Comparison of ENCODE assay signal across 8 cellular contexts in the genomic region with DNA sequence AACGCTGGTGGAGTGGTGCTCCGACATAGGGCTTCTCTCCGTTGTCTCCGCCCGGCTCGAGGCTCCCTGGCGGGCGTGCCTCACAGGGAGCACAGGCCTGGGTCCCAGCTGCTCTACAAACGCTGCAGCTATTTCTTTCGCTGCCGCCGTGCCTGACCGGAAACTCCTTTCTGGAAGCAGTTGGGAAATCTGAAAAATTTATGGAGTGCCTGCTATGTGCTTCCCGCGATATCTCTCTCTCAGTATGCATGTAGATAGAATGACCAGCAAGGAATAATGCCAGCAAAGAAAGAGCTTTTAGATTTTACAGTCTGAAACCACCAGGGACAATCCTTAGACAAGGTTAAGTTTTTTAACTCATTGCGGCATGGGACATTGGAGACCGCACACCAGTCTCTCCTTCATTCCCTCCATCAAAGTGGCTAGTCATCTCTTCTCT. TPM values are rescaled to one million over a fixed set of nuclear protein-coding genes. Genes with fewer than 3 reads are reported as not detected.
A peak's percentile ranks its signal among the peaks of the same experiment; 100 is the strongest.
DNase-seq lines count a peak whose midpoint lies in the region; ATAC-seq and TF ChIP-seq lines count a peak whose summit lies in the region.

No MANE protein-coding gene starts in this region.

- H3K27me3 Mint-ChIP-seq in GM23338 (ENCODE audit: insufficient read depth, low read depth, poor library complexity) = peaks cover 10% of the 10 kb centered on the region
- H3K27me3 Mint-ChIP-seq in activated CD4-positive, alpha-beta memory T cell treated with anti-CD3 and anti-CD28 coated beads, Interleukin-2, amount 10 ng/mL, durations not matched to agents 7 days and 5 days = peaks cover 3% of the 10 kb centered on the region
- no peaks in the 10 kb centered on the region for H3K27me3 Mint-ChIP-seq in stimulated activated naive CD8-positive, alpha-beta T cell treated with anti-CD3 and anti-CD28 coated beads, Interleukin-15, amount 100 ng/mL, for 72 hours

- no peak for ATAC-seq in GM23338
- ATAC-seq in stimulated activated naive CD8-positive, alpha-beta T cell treated with anti-CD3 and anti-CD28 coated beads, Interleukin-15, amount 100 ng/mL, for 72 hours = peak; percentile 10

- TF ChIP-seq CTCF in BJ (IDR thresholded peaks at IDR 0.05; ENCODE audit: insufficient read depth, low read depth, low read length) (no peak), GM23338 (conservative IDR thresholded peaks at IDR 0.05; ENCODE audit: low read depth in 2 of 2) (no peak)

- peaks cover 16% of the 10 kb centered on the region for H3K79me2 ChIP-seq in GM23338 (replicated peaks; ENCODE audit: insufficient read depth)

- H3K36me3 ChIP-seq in BJ (ENCODE audit: control insufficient read depth, insufficient read depth, low read length) (peaks cover 3% of the 10 kb centered on the region; the same call in 1 of the 2 replicates), GM23338 (ENCODE audit: insufficient read depth) (no peaks in the 10 kb centered on the region), iPS-15b (ENCODE audit: control insufficient read depth, insufficient read depth, low read length) (no peaks in the 10 kb centered on the region)

- H3K36me3 Mint-ChIP-seq in GM23338 (ENCODE audit: low read depth) = peaks cover 4% of the 10 kb centered on the region; the same call in 2 of the 3 replicates
- H3K36me3 Mint-ChIP-seq in activated CD4-positive, alpha-beta memory T cell treated with anti-CD3 and anti-CD28 coated beads, Interleukin-2, amount 10 ng/mL, durations not matched to agents 7 days and 5 days (ENCODE audit: low read depth) = peaks cover 23% of the 10 kb centered on the region

- DNase-seq in BJ (ENCODE audit: low read depth) (peak; percentile 44), GM23338 (ENCODE audit: low spot score) (no peak), medulla oblongata (ENCODE audit: extremely low spot score) (no peak), NCI-H345 (lab: John Stamatoyannopoulos, UW) (no peak)
- no peak for DNase-seq in activated CD4-positive, alpha-beta memory T cell treated with anti-CD3 and anti-CD28 coated beads, Interleukin-2, amount 10 ng/mL, durations not matched to agents 7 days and 5 days
- no peak for DNase-seq in stimulated activated naive CD8-positive, alpha-beta T cell treated with anti-CD3 and anti-CD28 coated beads, Interleukin-15, amount 100 ng/mL, for 72 hours
- DNase-seq in stimulated activated CD4-positive, alpha-beta T cell treated with anti-CD3 and anti-CD28 coated beads, Interleukin-2, amount 100 ng/mL, for 24 hours = no peak

- peak overlapping the region; percentile 74 for H3K4me2 ChIP-seq in GM23338

- CTCF ChIA-PET in BJ (lab: Yijun Ruan, JAX) = interaction anchor here (0.9 to 1.6 kb wide), 2 partner anchors 10 to 645 kb away, joined by 3 to 5 read pairs; no protein-coding TSS in a partner anchor
- CTCF ChIA-PET in activated CD4-positive, alpha-beta memory T cell treated with anti-CD3 and anti-CD28 coated beads, Interleukin-2, amount 10 ng/mL, durations not matched to agents 7 days and 5 days (lab: Charles Lee) = interaction anchor here (1.2 kb wide), 2 partner anchors 80 to 701 kb away, joined by 3 to 4 read pairs; no protein-coding TSS in a partner anchor

- peaks cover 9% of the 10 kb centered on the region for H4K20me1 ChIP-seq in GM23338 (replicated peaks; ENCODE audit: insufficient read depth)

- H3K9me2 ChIP-seq in GM23338 (ENCODE audit: insufficient read depth) = no peaks in the 10 kb centered on the region

- peak overlapping the region; percentile 86 for H2AFZ ChIP-seq in GM23338

- peak overlapping the region; percentile 92 for H3K4me3 Mint-ChIP-seq in GM23338
- peak overlapping the region; percentile 79 for H3K4me3 Mint-ChIP-seq in activated CD4-positive, alpha-beta memory T cell treated with anti-CD3 and anti-CD28 coated beads, Interleukin-2, amount 10 ng/mL, durations not matched to agents 7 days and 5 days
- peak overlapping the region; percentile 86 to 92 for H3K4me3 Mint-ChIP-seq in stimulated activated naive CD8-positive, alpha-beta T cell treated with anti-CD3 and anti-CD28 coated beads, Interleukin-15, amount 100 ng/mL, for 72 hours

- no peaks in the 10 kb centered on the region for H3K9me3 ChIP-seq in iPS-15b (ENCODE audit: control insufficient read depth, insufficient read depth, low read length)

- POLR2A ChIA-PET in BJ (lab: Charles Lee) = no interaction called here
- POLR2A ChIA-PET in activated CD4-positive, alpha-beta memory T cell treated with anti-CD3 and anti-CD28 coated beads, Interleukin-2, amount 10 ng/mL, durations not matched to agents 7 days and 5 days (lab: Charles Lee) = no interaction called here

- H3K9ac ChIP-seq in iPS-15b (ENCODE audit: low read depth, low read length) = peak overlapping the region; percentile 41

- peaks cover 20% of the 10 kb centered on the region for H3K4me1 Mint-ChIP-seq in GM23338
- peaks cover 37% of the 10 kb centered on the region for H3K4me1 Mint-ChIP-seq in activated CD4-positive, alpha-beta memory T cell treated with anti-CD3 and anti-CD28 coated beads, Interleukin-2, amount 10 ng/mL, durations not matched to agents 7 days and 5 days
- H3K4me1 Mint-ChIP-seq in stimulated activated naive CD8-positive, alpha-beta T cell treated with anti-CD3 and anti-CD28 coated beads, Interleukin-15, amount 100 ng/mL, for 72 hours = peaks cover 33% of the 10 kb centered on the region

- peaks cover 20% of the 10 kb centered on the region for H3K4me1 ChIP-seq in GM23338 (ENCODE audit: insufficient read depth)
- H3K4me1 ChIP-seq in iPS-15b (ENCODE audit: control insufficient read depth, insufficient read depth, low read length) = peaks cover 2% of the 10 kb centered on the region

- H3K4me3 ChIP-seq in BJ (ENCODE audit: low read depth, low read length) (peak overlapping the region; percentile 51), GM23338 (peak overlapping the region; percentile 82), iPS-15b (ENCODE audit: low read depth, low read length) (peak overlapping the region; percentile 96)

- H3K27ac Mint-ChIP-seq in GM23338 = peak overlapping the region; percentile 92
- H3K27ac Mint-ChIP-seq in activated CD4-positive, alpha-beta memory T cell treated with anti-CD3 and anti-CD28 coated beads, Interleukin-2, amount 10 ng/mL, durations not matched to agents 7 days and 5 days = peak overlapping the region; percentile 65
- H3K27ac Mint-ChIP-seq in stimulated activated naive CD8-positive, alpha-beta T cell treated with anti-CD3 and anti-CD28 coated beads, Interleukin-15, amount 100 ng/mL, for 72 hours = no peak overlapping the region

- peak overlapping the region; percentile 92 for H3K27ac ChIP-seq in GM23338 (ENCODE audit: low read depth)

- peaks cover 6% of the 10 kb centered on the region; the same call in 1 of the 2 replicates for H3F3A ChIP-seq in GM23338 (replicated peaks; ENCODE audit: low read depth)

- no peaks in the 10 kb centered on the region for H3K9me3 Mint-ChIP-seq in GM23338
- no peaks in the 10 kb centered on the region for H3K9me3 Mint-ChIP-seq in activated CD4-positive, alpha-beta memory T cell treated with anti-CD3 and anti-CD28 coated beads, Interleukin-2, amount 10 ng/mL, durations not matched to agents 7 days and 5 days
- H3K9me3 Mint-ChIP-seq in stimulated activated naive CD8-positive, alpha-beta T cell treated with anti-CD3 and anti-CD28 coated beads, Interleukin-15, amount 100 ng/mL, for 72 hours = no peaks in the 10 kb centered on the region

- H3K27me3 ChIP-seq in BJ (ENCODE audit: control insufficient read depth, insufficient read depth, low read length) (no peaks in the 10 kb centered on the region), GM23338 (ENCODE audit: insufficient read depth) (no peaks in the 10 kb centered on the region), iPS-15b (ENCODE audit: control insufficient read depth, insufficient read depth, low read length) (no peaks in the 10 kb centered on the region)

TF ChIP-seq in GM23338, 12 proteins besides CTCF, POLR2A, EP300 and RAD21:
- TF ChIP-seq EZH2 (IDR thresholded peaks at IDR 0.05; ENCODE audit: low read depth, unreplicated experiment) (no peak), NANOG (IDR thresholded peaks at IDR 0.05; ENCODE audit: borderline replicate concordance) (no peak), ZNF114 (CRISPR knock-in tag; IDR thresholded peaks at IDR 0.05) (no peak), EZH2phosphoT487 (IDR thresholded peaks at IDR 0.05; ENCODE audit: unreplicated experiment) (no peak)
- TF ChIP-seq, protein P1, sequence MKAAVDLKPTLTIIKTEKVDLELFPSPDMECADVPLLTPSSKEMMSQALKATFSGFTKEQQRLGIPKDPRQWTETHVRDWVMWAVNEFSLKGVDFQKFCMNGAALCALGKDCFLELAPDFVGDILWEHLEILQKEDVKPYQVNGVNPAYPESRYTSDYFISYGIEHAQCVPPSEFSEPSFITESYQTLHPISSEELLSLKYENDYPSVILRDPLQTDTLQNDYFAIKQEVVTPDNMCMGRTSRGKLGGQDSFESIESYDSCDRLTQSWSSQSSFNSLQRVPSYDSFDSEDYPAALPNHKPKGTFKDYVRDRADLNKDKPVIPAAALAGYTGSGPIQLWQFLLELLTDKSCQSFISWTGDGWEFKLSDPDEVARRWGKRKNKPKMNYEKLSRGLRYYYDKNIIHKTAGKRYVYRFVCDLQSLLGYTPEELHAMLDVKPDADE (IDR thresholded peaks at IDR 0.05) = 0 out of 2 replicates have a peak, but pooled peaks have one; percentile 25
TF ChIP-seq in GM23338: peak in this region for 1.

RNA-seq across cellular contexts. Expression of a gene that starts 0.8 kb away (rescaled TPM):
- polyA plus RNA-seq in BJ (2011; rRNA removed) = 12.3 and 24.3 TPM in 2 replicates
- 9.7 and 12.5 TPM in 2 replicates for polyA minus RNA-seq in BJ (2011; rRNA and poly(A)+ RNA removed)
- total RNA-seq in GM23338 (2014; rRNA removed; shearing (Covaris generic)) = 12.0 and 20.6 TPM in 2 replicates
- 5.1 and 8.4 TPM in 2 replicates for polyA plus RNA-seq in GM23338 (2016; fragmentation: Nextera tagmentation; extraction: Ambion mirVana)
- 10 to 100 TPM; 20.7 to 24.1 TPM for total RNA-seq in activated CD4-positive, alpha-beta memory T cell treated with anti-CD3 and anti-CD28 coated beads, Interleukin-2, amount 10 ng/mL, durations not matched to agents 7 days and 5 days

Comparison
In these comparisons a context has a peak if more than half of its experiments do, and no peak if none do; other contexts are left out.
1. H3K27ac Mint-ChIP-seq: peak in GM23338 (single experiment) and activated CD4-positive, alpha-beta memory T cell treated with anti-CD3 and anti-CD28 coated beads, Interleukin-2, amount 10 ng/mL, durations not matched to agents 7 days and 5 days (single experiment); none in stimulated activated naive CD8-positive, alpha-beta T cell treated with anti-CD3 and anti-CD28 coated beads, Interleukin-15, amount 100 ng/mL, for 72 hours (0 of 2).
2. Peak in every context shown above with its lines, with median percentiles within 50 percentile points of each other: H3K4me3 ChIP-seq and H3K4me3 Mint-ChIP-seq.